1 cellular context compared by ENCODE assay signal in genomic region chr4:173835863-173836262, GRCh38.
TF ChIP-seq lines count a peak whose summit lies in the region.

No MANE protein-coding gene starts in this region.

TF ChIP-seq in K562, 482 proteins besides CTCF, POLR2A, EP300 and RAD21 (continued from another document):
- no peak for TF ChIP-seq JUND (IDR thresholded peaks at IDR 0.05; ENCODE audit: borderline replicate concordance, low read depth, low read length)
- peak; percentile 37; the same call in 1 of the 3 replicates for TF ChIP-seq JUND (tag; IDR thresholded peaks at IDR 0.05; ENCODE audit: borderline replicate concordance, low read depth, low read length)
- TF ChIP-seq CBFB (CRISPR knock-in tag; IDR thresholded peaks at IDR 0.05): no peak
- no peak for TF ChIP-seq ZNF24 (IDR thresholded peaks at IDR 0.05)
- TF ChIP-seq CBFA2T2 (conservative IDR thresholded peaks at IDR 0.05): peak; percentile 37; the same call in 1 of the 2 replicates
- TF ChIP-seq POLR2B (IDR thresholded peaks at IDR 0.05; ENCODE audit: low read depth, partially characterized antibody): no peak
